1 cellular context compared by ENCODE assay signal in the genomic region with DNA sequence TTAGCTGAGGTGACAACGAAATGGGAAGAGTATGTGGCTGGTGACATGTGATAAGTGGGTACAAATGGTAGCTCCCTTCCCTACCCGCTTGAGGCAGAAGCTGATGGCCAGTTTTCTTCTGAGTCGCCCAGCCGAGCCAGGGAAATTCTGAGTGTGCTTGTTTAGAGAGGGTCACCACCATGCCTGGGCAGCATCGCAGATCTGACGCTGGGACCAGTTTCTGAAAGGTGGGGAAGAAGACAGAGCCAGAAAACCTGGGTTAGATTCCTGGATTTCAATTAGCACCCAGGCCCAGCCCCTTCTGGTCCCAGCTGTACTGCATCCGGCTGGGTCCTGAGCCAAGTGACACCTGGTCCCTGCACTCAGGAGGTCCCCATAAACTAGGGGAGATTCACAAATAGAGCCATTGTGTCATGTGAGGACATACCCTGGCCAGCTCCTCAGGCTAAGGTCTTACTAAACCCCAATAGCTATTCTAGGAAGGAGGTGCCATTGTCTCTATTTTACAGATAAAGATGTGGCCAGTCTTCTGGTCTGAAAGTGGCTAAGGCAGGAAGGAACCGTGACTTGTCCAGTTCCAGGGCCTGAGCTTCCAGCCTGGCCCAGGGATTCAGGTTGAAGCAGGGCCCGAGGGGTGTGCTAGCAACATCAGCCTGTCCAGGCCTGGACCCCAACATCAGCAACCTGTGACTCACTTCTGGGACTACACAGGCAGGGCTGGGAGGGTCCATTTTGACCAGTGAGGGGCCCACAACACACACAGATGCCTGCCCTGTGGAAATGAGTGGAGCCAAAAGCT.
TF ChIP-seq lines count a peak whose summit lies in the region.

No MANE protein-coding gene starts in this region.

TF ChIP-seq in GM23338, 12 proteins besides CTCF, POLR2A, EP300 and RAD21 (continued from another document):
- TF ChIP-seq REST (IDR thresholded peaks at IDR 0.05; ENCODE audit: unreplicated experiment) = no peak
- TF ChIP-seq ZNF114 (CRISPR knock-in tag; IDR thresholded peaks at IDR 0.05) = no peak
- TF ChIP-seq POLR2AphosphoS5 (IDR thresholded peaks at IDR 0.05; ENCODE audit: low read depth) = no peak
- no peak for TF ChIP-seq JUNB (IDR thresholded peaks at IDR 0.05; ENCODE audit: unreplicated experiment)
- TF ChIP-seq EZH2 (IDR thresholded peaks at IDR 0.05; ENCODE audit: low read depth, unreplicated experiment) = no peak
- TF ChIP-seq, protein P1, sequence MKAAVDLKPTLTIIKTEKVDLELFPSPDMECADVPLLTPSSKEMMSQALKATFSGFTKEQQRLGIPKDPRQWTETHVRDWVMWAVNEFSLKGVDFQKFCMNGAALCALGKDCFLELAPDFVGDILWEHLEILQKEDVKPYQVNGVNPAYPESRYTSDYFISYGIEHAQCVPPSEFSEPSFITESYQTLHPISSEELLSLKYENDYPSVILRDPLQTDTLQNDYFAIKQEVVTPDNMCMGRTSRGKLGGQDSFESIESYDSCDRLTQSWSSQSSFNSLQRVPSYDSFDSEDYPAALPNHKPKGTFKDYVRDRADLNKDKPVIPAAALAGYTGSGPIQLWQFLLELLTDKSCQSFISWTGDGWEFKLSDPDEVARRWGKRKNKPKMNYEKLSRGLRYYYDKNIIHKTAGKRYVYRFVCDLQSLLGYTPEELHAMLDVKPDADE (IDR thresholded peaks at IDR 0.05) = no peak
- TF ChIP-seq CREB1 (CRISPR knock-in tag; IDR thresholded peaks at IDR 0.05; ENCODE audit: low read depth) = no peak
- TF ChIP-seq, protein P2, sequence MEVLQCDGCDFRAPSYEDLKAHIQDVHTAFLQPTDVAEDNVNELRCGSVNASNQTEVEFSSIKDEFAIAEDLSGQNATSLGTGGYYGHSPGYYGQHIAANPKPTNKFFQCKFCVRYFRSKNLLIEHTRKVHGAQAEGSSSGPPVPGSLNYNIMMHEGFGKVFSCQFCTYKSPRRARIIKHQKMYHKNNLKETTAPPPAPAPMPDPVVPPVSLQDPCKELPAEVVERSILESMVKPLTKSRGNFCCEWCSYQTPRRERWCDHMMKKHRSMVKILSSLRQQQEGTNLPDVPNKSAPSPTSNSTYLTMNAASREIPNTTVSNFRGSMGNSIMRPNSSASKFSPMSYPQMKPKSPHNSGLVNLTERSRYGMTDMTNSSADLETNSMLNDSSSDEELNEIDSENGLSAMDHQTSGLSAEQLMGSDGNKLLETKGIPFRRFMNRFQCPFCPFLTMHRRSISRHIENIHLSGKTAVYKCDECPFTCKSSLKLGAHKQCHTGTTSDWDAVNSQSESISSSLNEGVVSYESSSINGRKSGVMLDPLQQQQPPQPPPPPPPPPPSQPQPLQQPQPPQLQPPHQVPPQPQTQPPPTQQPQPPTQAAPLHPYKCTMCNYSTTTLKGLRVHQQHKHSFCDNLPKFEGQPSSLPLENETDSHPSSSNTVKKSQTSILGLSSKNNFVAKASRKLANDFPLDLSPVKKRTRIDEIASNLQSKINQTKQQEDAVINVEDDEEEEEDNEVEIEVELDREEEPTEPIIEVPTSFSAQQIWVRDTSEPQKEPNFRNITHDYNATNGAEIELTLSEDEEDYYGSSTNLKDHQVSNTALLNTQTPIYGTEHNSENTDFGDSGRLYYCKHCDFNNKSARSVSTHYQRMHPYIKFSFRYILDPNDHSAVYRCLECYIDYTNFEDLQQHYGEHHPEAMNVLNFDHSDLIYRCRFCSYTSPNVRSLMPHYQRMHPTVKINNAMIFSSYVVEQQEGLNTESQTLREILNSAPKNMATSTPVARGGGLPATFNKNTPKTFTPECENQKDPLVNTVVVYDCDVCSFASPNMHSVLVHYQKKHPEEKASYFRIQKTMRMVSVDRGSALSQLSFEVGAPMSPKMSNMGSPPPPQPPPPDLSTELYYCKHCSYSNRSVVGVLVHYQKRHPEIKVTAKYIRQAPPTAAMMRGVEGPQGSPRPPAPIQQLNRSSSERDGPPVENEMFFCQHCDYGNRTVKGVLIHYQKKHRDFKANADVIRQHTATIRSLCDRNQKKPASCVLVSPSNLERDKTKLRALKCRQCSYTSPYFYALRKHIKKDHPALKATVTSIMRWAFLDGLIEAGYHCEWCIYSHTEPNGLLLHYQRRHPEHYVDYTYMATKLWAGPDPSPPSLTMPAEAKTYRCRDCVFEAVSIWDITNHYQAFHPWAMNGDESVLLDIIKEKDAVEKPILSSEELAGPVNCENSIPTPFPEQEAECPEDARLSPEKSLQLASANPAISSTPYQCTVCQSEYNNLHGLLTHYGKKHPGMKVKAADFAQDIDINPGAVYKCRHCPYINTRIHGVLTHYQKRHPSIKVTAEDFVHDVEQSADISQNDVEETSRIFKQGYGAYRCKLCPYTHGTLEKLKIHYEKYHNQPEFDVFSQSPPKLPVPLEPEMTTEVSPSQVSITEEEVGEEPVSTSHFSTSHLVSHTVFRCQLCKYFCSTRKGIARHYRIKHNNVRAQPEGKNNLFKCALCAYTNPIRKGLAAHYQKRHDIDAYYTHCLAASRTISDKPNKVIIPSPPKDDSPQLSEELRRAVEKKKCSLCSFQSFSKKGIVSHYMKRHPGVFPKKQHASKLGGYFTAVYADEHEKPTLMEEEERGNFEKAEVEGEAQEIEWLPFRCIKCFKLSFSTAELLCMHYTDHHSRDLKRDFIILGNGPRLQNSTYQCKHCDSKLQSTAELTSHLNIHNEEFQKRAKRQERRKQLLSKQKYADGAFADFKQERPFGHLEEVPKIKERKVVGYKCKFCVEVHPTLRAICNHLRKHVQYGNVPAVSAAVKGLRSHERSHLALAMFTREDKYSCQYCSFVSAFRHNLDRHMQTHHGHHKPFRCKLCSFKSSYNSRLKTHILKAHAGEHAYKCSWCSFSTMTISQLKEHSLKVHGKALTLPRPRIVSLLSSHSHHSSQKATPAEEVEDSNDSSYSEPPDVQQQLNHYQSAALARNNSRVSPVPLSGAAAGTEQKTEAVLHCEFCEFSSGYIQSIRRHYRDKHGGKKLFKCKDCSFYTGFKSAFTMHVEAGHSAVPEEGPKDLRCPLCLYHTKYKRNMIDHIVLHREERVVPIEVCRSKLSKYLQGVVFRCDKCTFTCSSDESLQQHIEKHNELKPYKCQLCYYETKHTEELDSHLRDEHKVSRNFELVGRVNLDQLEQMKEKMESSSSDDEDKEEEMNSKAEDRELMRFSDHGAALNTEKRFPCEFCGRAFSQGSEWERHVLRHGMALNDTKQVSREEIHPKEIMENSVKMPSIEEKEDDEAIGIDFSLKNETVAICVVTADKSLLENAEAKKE (CRISPR knock-in tag; IDR thresholded peaks at IDR 0.05) = no peak
- TF ChIP-seq ZNF331 (CRISPR knock-in tag; IDR thresholded peaks at IDR 0.05; ENCODE audit: low read depth) = no peak
- TF ChIP-seq NANOG (IDR thresholded peaks at IDR 0.05; ENCODE audit: borderline replicate concordance) = no peak
- no peak for TF ChIP-seq STAT1 (IDR thresholded peaks at IDR 0.05; ENCODE audit: unreplicated experiment)
